ENCODE assay signal across 8 cellular contexts in the genomic region with DNA sequence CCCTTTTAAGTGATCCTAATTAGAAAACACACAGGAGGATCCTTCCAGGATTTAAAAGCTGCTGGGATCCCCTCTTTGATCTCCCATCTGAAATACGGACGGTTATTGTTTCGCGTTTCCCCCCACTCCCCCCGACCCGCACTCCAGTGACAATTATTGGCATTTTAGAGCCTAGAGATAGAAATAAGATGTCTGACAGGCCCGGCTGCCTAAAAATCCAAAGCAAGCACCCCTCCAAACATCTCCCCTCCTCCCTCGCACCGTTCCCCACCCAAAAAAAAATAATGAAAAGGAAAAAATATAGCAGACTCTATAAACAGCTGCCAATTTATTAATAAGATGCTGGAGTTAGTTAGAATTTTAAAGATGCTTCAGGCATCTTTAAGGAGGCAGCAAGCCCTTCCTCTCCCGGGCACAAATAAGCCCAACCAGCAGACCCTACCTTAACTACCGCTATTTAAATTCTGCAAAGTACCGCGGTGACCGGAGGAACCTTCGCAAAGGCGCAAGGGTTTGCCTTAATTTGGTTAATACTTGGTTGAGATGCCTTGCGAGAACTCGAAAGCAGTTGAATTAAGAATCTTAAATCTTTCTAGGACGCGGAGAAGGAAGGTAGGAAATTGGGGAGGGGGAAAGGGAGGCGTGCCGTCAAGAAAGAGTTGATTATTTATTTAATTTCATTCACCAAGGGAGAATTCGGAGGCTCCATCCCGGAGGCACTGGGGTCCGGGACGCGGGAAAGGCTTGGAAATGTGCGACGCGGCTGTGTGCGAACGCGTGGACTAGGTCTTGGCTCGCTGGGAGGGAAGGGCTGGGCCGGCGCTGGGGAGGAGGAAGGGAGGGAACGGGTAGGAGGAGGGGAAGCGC. TPM values are rescaled to one million over a fixed set of nuclear protein-coding genes. Genes with fewer than 3 reads are reported as not detected.
A peak's percentile ranks its signal among the peaks of the same experiment; 100 is the strongest.
DNase-seq lines count a peak whose midpoint lies in the region; ATAC-seq and TF ChIP-seq lines count a peak whose summit lies in the region.

No MANE protein-coding gene starts in this region.

- peak overlapping the region; percentile 23; the same call in 1 of the 2 replicates for H3K4me2 ChIP-seq in IMR-90 (ENCODE audit: low read depth, low read length)

- TF ChIP-seq POLR2A in IMR-90 (IDR thresholded peaks at IDR 0.05; ENCODE audit: low read depth, low read length) (no peak), lower leg skin (IDR thresholded peaks at IDR 0.05) (no peak)

- H3K4me1 ChIP-seq in IMR-90 (ENCODE audit: control insufficient read depth, insufficient read depth, low read length), result no peaks in the 10 kb centered on the region; the same call in 1 of the 2 replicates

- no peak overlapping the region for H3K23ac ChIP-seq in IMR-90 (ENCODE audit: low read depth, low read length)

- peak overlapping the region; percentile 78 for H3K4me3 Mint-ChIP-seq in MCF 10A (ENCODE audit: unreplicated experiment)

- no peak overlapping the region for H3K14ac ChIP-seq in IMR-90 (replicated peaks; ENCODE audit: low read depth, low read length)

- no peak overlapping the region for H3K4me3 ChIP-seq in IMR-90 (ENCODE audit: insufficient read depth, low read depth, low read length)
- H3K4me3 ChIP-seq in lower leg skin (ENCODE audit: low read depth, poor library complexity, severe bottlenecking), result no peak overlapping the region

- H2AFZ ChIP-seq in IMR-90 (replicated peaks; ENCODE audit: low read length, poor library complexity), result peak overlapping the region; percentile 47

- H2BK15ac ChIP-seq in IMR-90 (ENCODE audit: low read depth, low read length), result no peak overlapping the region

- CTCF ChIA-PET in IMR-90 (lab: Yijun Ruan, JAX) (no interaction called here), MCF 10A (lab: Yijun Ruan, JAX) (interaction anchor here (0.9 to 2.4 kb wide), 4 partner anchors 13 to 327 kb away, joined by 3 to 9 read pairs (median 4); no protein-coding TSS in a partner anchor)

- DNase-seq in IMR-90, result no peak
- no peak for DNase-seq in MCF 10A (ENCODE audit: unreplicated experiment)
- DNase-seq in lower leg skin (ENCODE audit: low spot score in 2 of 2), result peak; percentile 71 to 96
- no peak for DNase-seq in stimulated activated naive CD8-positive, alpha-beta T cell treated with anti-CD3 and anti-CD28 coated beads, Interleukin-15, Interleukin-2, amounts not matched to agents 100 U/mL and 50 U/mL, for 24 hours

- no peak overlapping the region for H2BK120ac ChIP-seq in IMR-90 (ENCODE audit: low read depth, low read length)

- H3K4me1 Mint-ChIP-seq in MCF 10A (ENCODE audit: insufficient read depth, unreplicated experiment), result peaks cover 6% of the 10 kb centered on the region

- H3K9me1 ChIP-seq in IMR-90 (ENCODE audit: insufficient read depth, low read length), result no peaks in the 10 kb centered on the region

- no peak overlapping the region for H3K27ac Mint-ChIP-seq in MCF 10A (ENCODE audit: low read depth, unreplicated experiment)

- no peak overlapping the region for H3K56ac ChIP-seq in IMR-90 (ENCODE audit: extremely low read depth, insufficient read depth, low read length)

- H4K91ac ChIP-seq in IMR-90 (ENCODE audit: insufficient read depth, low read depth, low read length), result no peak overlapping the region

- TF ChIP-seq RAD21 in IMR-90 (IDR thresholded peaks at IDR 0.05; ENCODE audit: low read length), result no peak

- BruUV-seq in IMR-90 (replicated peaks; lab: Mats Ljungman, UMichigan), result no TSS peak
- BruUV-seq in MCF 10A (replicated peaks; lab: Mats Ljungman, UMichigan), result no TSS peak

- TF ChIP-seq CTCF in IMR-90 (conservative IDR thresholded peaks at IDR 0.05; ENCODE audit: low read depth, low read length) (no peak), MCF 10A (IDR thresholded peaks at IDR 0.05; ENCODE audit: unreplicated experiment) (no peak), lower leg skin (IDR thresholded peaks at IDR 0.05) (no peak)

- dilution Hi-C loops in IMR-90 (cut with HindIII; ENCODE audit: low sequenced_read_pairs, unreplicated experiment), result no loop called here

- ATAC-seq in IMR-90 (ENCODE audit: low read depth), result no peak
- peak; percentile 19 for ATAC-seq in stimulated activated naive CD8-positive, alpha-beta T cell treated with anti-CD3 and anti-CD28 coated beads, Interleukin-15, Interleukin-2, amounts not matched to agents 100 U/mL and 50 U/mL, for 24 hours
- no peak for ATAC-seq in HG03108 (IDR thresholded peaks at IDR 0.05; ENCODE audit: unreplicated experiment)
- no peak for ATAC-seq in GM21825 (IDR thresholded peaks at IDR 0.05; ENCODE audit: unreplicated experiment)
- ATAC-seq in GM21526 (IDR thresholded peaks at IDR 0.05; ENCODE audit: low FRiP score, unreplicated experiment), result no peak
- ATAC-seq in HG02938 (IDR thresholded peaks at IDR 0.05; ENCODE audit: unreplicated experiment), result no peak

- no peak overlapping the region for H3K27ac ChIP-seq in IMR-90 (ENCODE audit: insufficient read depth, low read length)

- no peak overlapping the region for H3K4ac ChIP-seq in IMR-90 (ENCODE audit: low read depth, low read length)

- H4K8ac ChIP-seq in IMR-90 (ENCODE audit: low read depth in 2 of 2, low read length in 2 of 2), result no peak overlapping the region

- H3K36me3 Mint-ChIP-seq in MCF 10A (ENCODE audit: insufficient read depth, unreplicated experiment), result no peaks in the 10 kb centered on the region

- H3K27me3 ChIP-seq in IMR-90 (ENCODE audit: control insufficient read depth, insufficient read depth, low read length), result peaks cover 52% of the 10 kb centered on the region

- H4K20me1 ChIP-seq in IMR-90 (ENCODE audit: insufficient read depth, low read length), result no peaks in the 10 kb centered on the region

- H3K27me3 Mint-ChIP-seq in MCF 10A (ENCODE audit: insufficient read depth, unreplicated experiment), result no peaks in the 10 kb centered on the region

- H3K9ac ChIP-seq in IMR-90 (ENCODE audit: low read depth, low read length), result no peak overlapping the region

- no peak overlapping the region for H2AK5ac ChIP-seq in IMR-90 (ENCODE audit: low read depth, low read length)

- in situ Hi-C loops in IMR-90 (cut with MboI; ENCODE audit: low sequenced_read_pairs), result no loop called here

- POLR2A ChIA-PET in IMR-90 (lab: Charles Lee; ENCODE audit: unreplicated experiment), result no interaction called here
- POLR2A ChIA-PET in MCF 10A (lab: Yijun Ruan, JAX), result no interaction called here

- H3K18ac ChIP-seq in IMR-90 (ENCODE audit: low read depth, low read length), result no peak overlapping the region

- no peaks in the 10 kb centered on the region for H3K9me3 ChIP-seq in IMR-90 (ENCODE audit: control insufficient read depth, insufficient read depth, low read length)

- no peak overlapping the region for H4K5ac ChIP-seq in IMR-90 (ENCODE audit: low read depth, low read length)

- H2BK5ac ChIP-seq in IMR-90 (ENCODE audit: low read depth, low read length, poor library complexity, severe bottlenecking), result no peak overlapping the region

- H3K36me3 ChIP-seq in IMR-90 (ENCODE audit: control insufficient read depth, insufficient read depth, low read length), result no peaks in the 10 kb centered on the region

- no CpG with 5 or more reads among the region's 38 CpGs for WGBS in IMR-90 (ENCODE audit: extremely low coverage in 2 of 2, insufficient read length in 1 of 2), 2 experiments
- WGBS in lower leg skin, 2 donors, result 19 to 22% methylated on average over 38 of the region's 38 CpGs

- H3K79me1 ChIP-seq in IMR-90 (ENCODE audit: low read depth in 1 of 2, low read length in 2 of 2), result no peaks in the 10 kb centered on the region

- intact Hi-C loops in IMR-90 (cut with micrococcal nuclease), result no loop called here
- intact Hi-C loops in MCF 10A (cut with micrococcal nuclease), result loop anchor here (10.0 kb wide), 1 partner anchor 95 kb away; no protein-coding TSS in a partner anchor
- intact Hi-C loops in lower leg skin (cut with DNase I; ENCODE audit: low total_unique reads), result no loop called here

- no peak overlapping the region for H2BK20ac ChIP-seq in IMR-90 (ENCODE audit: low read depth, low read length)

- H2AK9ac ChIP-seq in IMR-90 (replicated peaks; ENCODE audit: low read depth, low read length, poor library complexity), result peak overlapping the region; percentile 5

- H3K9me3 Mint-ChIP-seq in MCF 10A (ENCODE audit: unreplicated experiment), result no peaks in the 10 kb centered on the region

TF ChIP-seq in IMR-90, 13 proteins besides CTCF, POLR2A, EP300 and RAD21:
- no peak for TF ChIP-seq MXI1 (IDR thresholded peaks at IDR 0.05; ENCODE audit: borderline replicate concordance, low read depth, low read length)

RNA-seq across cellular contexts. Expression of a gene that starts 1.5 kb away (rescaled TPM):
- not detected in 2 replicates for total RNA-seq in IMR-90 (2012; rRNA removed)
- 0.03 TPM in 1 of 2 replicates, not detected in the other for polyA plus RNA-seq in IMR-90 (2012; rRNA removed)
- polyA plus RNA-seq in IMR-90 (2012; cell fraction: cytosol; rRNA removed), result 0.06 TPM in 1 of 2 replicates, not detected in the other
- polyA plus RNA-seq in IMR-90 (2012; cell fraction: nucleus; rRNA removed; ENCODE audit: low replicate concordance), result 0.02 TPM in 1 of 2 replicates, not detected in the other
- total RNA-seq in MCF 10A (2022), result 1.0 and 1.3 TPM in 2 replicates
- 10 to 100 TPM; 12.4 to 27.6 (median 24.1) TPM for total RNA-seq in lower leg skin

Comparison
In these comparisons a context has a peak if more than half of its experiments do, and no peak if none do; other contexts are left out.
1. DNase-seq: peak in lower leg skin (2 of 2); none in IMR-90 (single experiment), MCF 10A (single experiment) and stimulated activated naive CD8-positive, alpha-beta T cell treated with anti-CD3 and anti-CD28 coated beads, Interleukin-15, Interleukin-2, amounts not matched to agents 100 U/mL and 50 U/mL, for 24 hours (single experiment).